9 cellular contexts compared by ENCODE assay signal in genomic region chr16:88533381-88533831, GRCh38. TPM values are rescaled to one million over a fixed set of nuclear protein-coding genes. Genes with fewer than 3 reads are reported as not detected.
DNase-seq lines count a peak whose midpoint lies in the region; ATAC-seq and TF ChIP-seq lines count a peak whose summit lies in the region.
"Had no signal": no experiment of that assay in that cellular context is flagged by ENCODE, and none has a peak within 500 bp of the region (broad histone marks: within the 10 kb centered on the region; RNA-seq: fewer than 3 reads in every experiment).

No MANE protein-coding gene starts in this region.

- no peak for TF ChIP-seq POLR2A in erythroblast (IDR thresholded peaks at IDR 0.05; ENCODE audit: low read length)

- H3K27ac ChIP-seq in cingulate gyrus (ENCODE audit: low read depth, low read length) (peak overlapping the region; percentile 39), subcutaneous abdominal adipose tissue (ENCODE audit: low read depth, low read length) (no peak overlapping the region)

- H3K9ac ChIP-seq in subcutaneous abdominal adipose tissue (ENCODE audit: low read length in 5 of 5) = peak overlapping the region in 1 of 5 donors; percentile 11

- no peak for ATAC-seq in GM21381 (IDR thresholded peaks at IDR 0.05; ENCODE audit: unreplicated experiment)

- no peak for TF ChIP-seq CTCF in kidney epithelial cell (IDR thresholded peaks at IDR 0.05; ENCODE audit: insufficient read depth, low read length, poor library complexity, severe bottlenecking)

- no peaks in the 10 kb centered on the region for H3K9me3 ChIP-seq in subcutaneous abdominal adipose tissue (ENCODE audit: control insufficient read depth in 5 of 5, low read length in 5 of 5)
- H3K9me3 ChIP-seq: right lobe of liver had no signal

- DNase-seq in HK-2 (ENCODE audit: unreplicated experiment) (peak; percentile 76), kidney epithelial cell (ENCODE audit: low read depth) (no peak), HuH-7 (ENCODE audit: low spot score) (no peak), erythroblast (lab: John Stamatoyannopoulos, UW) (no peak)
- no peak for DNase-seq in stimulated activated CD4-positive, alpha-beta T cell treated with anti-CD3 and anti-CD28 coated beads, Interleukin-4, amount 100 ng/mL, for 24 hours

- peak overlapping the region; percentile 15 for H3K4me3 ChIP-seq in kidney epithelial cell (ENCODE audit: low read depth, low read length)
- H3K4me3 ChIP-seq in subcutaneous abdominal adipose tissue (ENCODE audit: low read depth in 1 of 5, low read length in 5 of 5) = peak overlapping the region in 4 of 5 donors; percentile 22 to 57 (median 42)

- H3K36me3 ChIP-seq in kidney epithelial cell (ENCODE audit: control insufficient read depth, insufficient read depth, low read length) (peaks cover 1% of the 10 kb centered on the region), subcutaneous abdominal adipose tissue (ENCODE audit: control insufficient read depth in 5 of 5, insufficient read depth in 5 of 5, low read length in 5 of 5) (peaks cover 0 to 7% (median 0%) of the 10 kb centered on the region in 5 donors)
- H3K36me3 ChIP-seq: right lobe of liver had no signal

- H3K4me1 ChIP-seq in subcutaneous abdominal adipose tissue (ENCODE audit: control insufficient read depth in 5 of 5, insufficient read depth in 5 of 5, low read length in 5 of 5) = peaks cover 2 to 24% (median 18%) of the 10 kb centered on the region in 5 donors
- H3K4me1 ChIP-seq: right lobe of liver had no signal

- H3K27me3 ChIP-seq in kidney epithelial cell (ENCODE audit: control insufficient read depth, insufficient read depth, low read length) (peaks cover 7% of the 10 kb centered on the region), subcutaneous abdominal adipose tissue (ENCODE audit: control insufficient read depth in 5 of 5, insufficient read depth in 4 of 5, low read length in 5 of 5) (peaks cover 3 to 10% (median 6%) of the 10 kb centered on the region in 5 donors)
- H3K27me3 ChIP-seq: right lobe of liver had no signal

RNA-seq across cellular contexts. Expression of gene ZC3H18, which starts 36.8 kb away (rescaled TPM):
- 20.2 and 22.2 TPM in 2 replicates for total RNA-seq in kidney epithelial cell
